Comparison of ENCODE assay signal across 28 cellular contexts in genomic region chrX:94365736-94366135, GRCh38.
"Had no signal": no experiment of that assay in that cellular context is flagged by ENCODE, and none has a peak within 500 bp of the region (broad histone marks: within the 10 kb centered on the region; RNA-seq: fewer than 3 reads in every experiment).

No MANE protein-coding gene starts in this region.

- H3K36me3 Mint-ChIP-seq: activated naive CD4-positive, alpha-beta T cell treated with anti-CD3 and anti-CD28 coated beads, Interleukin-2, amount 10 ng/mL, durations not matched to agents 7 days and 5 days; activated naive CD4-positive, alpha-beta T cell treated with anti-CD3 and anti-CD28 coated beads, Interleukin-2, amount 50 U/mL, for 72 hours; activated naive CD8-positive, alpha-beta T cell treated with anti-CD3 and anti-CD28 coated beads, Interleukin-2, amount 10 ng/mL, durations not matched to agents 7 days and 5 days had no signal

- H3K9me3 ChIP-seq: ascending aorta, esophagus muscularis mucosa, gastroesophageal sphincter, heart right ventricle had no signal

- FAIRE-seq: bronchial epithelial cell had no signal

- H3K4me3 Mint-ChIP-seq: activated CD4-positive, alpha-beta memory T cell treated with anti-CD3 and anti-CD28 coated beads, Interleukin-2, amount 10 ng/mL, durations not matched to agents 7 days and 5 days; activated CD4-positive, alpha-beta T cell treated with anti-CD3 and anti-CD28 coated beads, Interleukin-2, amount 10 ng/mL, durations not matched to agents 7 days and 5 days; activated naive CD4-positive, alpha-beta T cell treated with anti-CD3 and anti-CD28 coated beads, Interleukin-2, amount 10 ng/mL, durations not matched to agents 7 days and 5 days; activated naive CD8-positive, alpha-beta T cell treated with anti-CD3 and anti-CD28 coated beads, Interleukin-2, amount 10 ng/mL, durations not matched to agents 7 days and 5 days; activated T-cell treated with anti-CD3 and anti-CD28 coated beads, Interleukin-2, amount 50 U/mL, for 24 hours; activated T-cell treated with anti-CD3 and anti-CD28 coated beads, Interleukin-2, amount 50 U/mL, for 72 hours; central memory CD8-positive, alpha-beta T cell; dendritic cell treated with granulocyte-macrophage colony-stimulating factor and Interleukin-4, amounts not matched to agents 40 ng/mL and 50 ng/mL, for 4 days had no signal

- H3K4me1 Mint-ChIP-seq: activated CD4-positive, alpha-beta memory T cell treated with anti-CD3 and anti-CD28 coated beads, Interleukin-2, amount 10 ng/mL, durations not matched to agents 7 days and 5 days; activated CD4-positive, alpha-beta T cell treated with anti-CD3 and anti-CD28 coated beads, Interleukin-2, amount 10 ng/mL, durations not matched to agents 7 days and 5 days; activated naive CD4-positive, alpha-beta T cell treated with anti-CD3 and anti-CD28 coated beads, Interleukin-2, amount 10 ng/mL, durations not matched to agents 7 days and 5 days; activated naive CD8-positive, alpha-beta T cell treated with anti-CD3 and anti-CD28 coated beads, Interleukin-2, amount 10 ng/mL, durations not matched to agents 7 days and 5 days; central memory CD8-positive, alpha-beta T cell had no signal

- H3K27me3 ChIP-seq: ascending aorta, brain microvascular endothelial cell, esophagus muscularis mucosa, foreskin keratinocyte, gastroesophageal sphincter, heart right ventricle had no signal

- H3K36me3 ChIP-seq: ascending aorta, brain microvascular endothelial cell, esophagus muscularis mucosa, gastroesophageal sphincter, heart right ventricle had no signal

- DNase-seq: activated CD4-positive, alpha-beta memory T cell treated with anti-CD3 and anti-CD28 coated beads, Interleukin-2, amount 10 ng/mL, durations not matched to agents 7 days and 5 days; activated CD4-positive, alpha-beta T cell treated with anti-CD3 and anti-CD28 coated beads for 1 hour; activated CD4-positive, alpha-beta T cell treated with anti-CD3 and anti-CD28 coated beads for 4 hours; activated CD4-positive, alpha-beta T cell treated with anti-CD3 and anti-CD28 coated beads, Interleukin-2, amount 10 ng/mL, durations not matched to agents 7 days and 5 days; activated CD4-positive, alpha-beta T cell treated with anti-CD3 and anti-CD28 coated beads, Interleukin-2, amount 50 U/mL, for 4 hours; activated CD8-positive, alpha-beta memory T cell treated with anti-CD3 and anti-CD28 coated beads, Interleukin-2, amount 50 U/mL, for 48 hours; activated gamma-delta T cell; activated naive CD4-positive, alpha-beta T cell; activated naive CD4-positive, alpha-beta T cell treated with anti-CD3 and anti-CD28 coated beads, Interleukin-2, amount 10 ng/mL, durations not matched to agents 7 days and 5 days; activated naive CD8-positive, alpha-beta T cell treated with anti-CD3 and anti-CD28 coated beads, Interleukin-2, amount 10 ng/mL, durations not matched to agents 7 days and 5 days; activated T-cell treated with anti-CD3 and anti-CD28 coated beads for 4 hours; activated T-cell treated with anti-CD3 and anti-CD28 coated beads, Interleukin-2, amount 50 U/mL, for 24 hours; activated T-cell treated with anti-CD3 and anti-CD28 coated beads, Interleukin-2, amount 50 U/mL, for 72 hours; brain microvascular endothelial cell; dorsolateral prefrontal cortex; effector memory CD4-positive, alpha-beta T cell; erythroblast; foreskin keratinocyte; heart right ventricle; T-helper 2 cell had no signal

- H3K27ac Mint-ChIP-seq: activated CD4-positive, alpha-beta memory T cell treated with anti-CD3 and anti-CD28 coated beads, Interleukin-2, amount 10 ng/mL, durations not matched to agents 7 days and 5 days; activated CD4-positive, alpha-beta T cell treated with anti-CD3 and anti-CD28 coated beads, Interleukin-2, amount 10 ng/mL, durations not matched to agents 7 days and 5 days; activated naive CD4-positive, alpha-beta T cell treated with anti-CD3 and anti-CD28 coated beads, Interleukin-2, amount 10 ng/mL, durations not matched to agents 7 days and 5 days; activated naive CD4-positive, alpha-beta T cell treated with anti-CD3 and anti-CD28 coated beads, Interleukin-2, amount 50 U/mL, for 72 hours; activated naive CD8-positive, alpha-beta T cell treated with anti-CD3 and anti-CD28 coated beads, Interleukin-2, amount 10 ng/mL, durations not matched to agents 7 days and 5 days; activated T-cell treated with anti-CD3 and anti-CD28 coated beads, Interleukin-2, amount 50 U/mL, for 24 hours; activated T-cell treated with anti-CD3 and anti-CD28 coated beads, Interleukin-2, amount 50 U/mL, for 72 hours; dendritic cell treated with granulocyte-macrophage colony-stimulating factor and Interleukin-4, amounts not matched to agents 40 ng/mL and 50 ng/mL, for 4 days had no signal

- H3K27ac ChIP-seq: ascending aorta, brain microvascular endothelial cell, coronary artery, dorsolateral prefrontal cortex, esophagus muscularis mucosa, foreskin keratinocyte, gastroesophageal sphincter, heart right ventricle had no signal

- H3K4me3 ChIP-seq: ascending aorta, coronary artery, dorsolateral prefrontal cortex, esophagus muscularis mucosa, gastroesophageal sphincter, heart right ventricle had no signal

- ATAC-seq: activated naive CD4-positive, alpha-beta T cell treated with anti-CD3 and anti-CD28 coated beads, Interleukin-2, amount 50 U/mL, for 72 hours; activated T-cell treated with anti-CD3 and anti-CD28 coated beads, Interleukin-2, amount 50 U/mL, for 72 hours; foreskin keratinocyte; gastroesophageal sphincter; heart right ventricle had no signal

- H3K27me3 Mint-ChIP-seq: activated CD4-positive, alpha-beta memory T cell treated with anti-CD3 and anti-CD28 coated beads, Interleukin-2, amount 10 ng/mL, durations not matched to agents 7 days and 5 days; activated CD4-positive, alpha-beta T cell treated with anti-CD3 and anti-CD28 coated beads, Interleukin-2, amount 10 ng/mL, durations not matched to agents 7 days and 5 days; activated naive CD4-positive, alpha-beta T cell treated with anti-CD3 and anti-CD28 coated beads, Interleukin-2, amount 10 ng/mL, durations not matched to agents 7 days and 5 days; activated naive CD8-positive, alpha-beta T cell treated with anti-CD3 and anti-CD28 coated beads, Interleukin-2, amount 10 ng/mL, durations not matched to agents 7 days and 5 days; central memory CD8-positive, alpha-beta T cell; dendritic cell treated with granulocyte-macrophage colony-stimulating factor and Interleukin-4, amounts not matched to agents 40 ng/mL and 50 ng/mL, for 4 days had no signal

- H3K4me1 ChIP-seq: ascending aorta, esophagus muscularis mucosa, foreskin keratinocyte, gastroesophageal sphincter, heart right ventricle had no signal

- H3K9me3 Mint-ChIP-seq: activated CD4-positive, alpha-beta memory T cell treated with anti-CD3 and anti-CD28 coated beads, Interleukin-2, amount 10 ng/mL, durations not matched to agents 7 days and 5 days; activated CD4-positive, alpha-beta T cell treated with anti-CD3 and anti-CD28 coated beads, Interleukin-2, amount 10 ng/mL, durations not matched to agents 7 days and 5 days; activated naive CD4-positive, alpha-beta T cell treated with anti-CD3 and anti-CD28 coated beads, Interleukin-2, amount 50 U/mL, for 72 hours; activated naive CD8-positive, alpha-beta T cell treated with anti-CD3 and anti-CD28 coated beads, Interleukin-2, amount 10 ng/mL, durations not matched to agents 7 days and 5 days; activated T-cell treated with anti-CD3 and anti-CD28 coated beads, Interleukin-2, amount 50 U/mL, for 24 hours had no signal
